ENCODE assay signal across 19 cellular contexts in genomic region chr1:184457500-184457899, GRCh38.
A peak's percentile ranks its signal among the peaks of the same experiment; 100 is the strongest.
DNase-seq lines count a peak whose midpoint lies in the region; ATAC-seq and TF ChIP-seq lines count a peak whose summit lies in the region.
"Had no signal": no experiment of that assay in that cellular context is flagged by ENCODE, and none has a peak within 500 bp of the region (broad histone marks: within the 10 kb centered on the region; RNA-seq: fewer than 3 reads in every experiment).

No MANE protein-coding gene starts in this region.

- in situ Hi-C loops in astrocyte of the spinal cord (cut with HindIII; ENCODE audit: low sequenced_read_pairs): no loop called here

- H3K27ac Mint-ChIP-seq in MCF 10A (ENCODE audit: low read depth, unreplicated experiment): no peak overlapping the region
- H3K27ac Mint-ChIP-seq in CD4-positive, alpha-beta T cell: no peak overlapping the region
- H3K27ac Mint-ChIP-seq: activated naive CD8-positive, alpha-beta T cell treated with anti-CD3 and anti-CD28 coated beads, Interleukin-2, amount 10 ng/mL, durations not matched to agents 7 days and 5 days; naive thymus-derived CD4-positive, alpha-beta T cell; T-helper 2 cell treated with Interferon-gamma antibody and Interleukin-4, amounts not matched to agents 5 μg/mL and 100 μg/mL, for 36 hours had no signal

- H3K36me3 Mint-ChIP-seq in MCF 10A (ENCODE audit: insufficient read depth, unreplicated experiment): no peaks in the 10 kb centered on the region
- no peaks in the 10 kb centered on the region for H3K36me3 Mint-ChIP-seq in CD4-positive, alpha-beta T cell (ENCODE audit: low read depth)
- H3K36me3 Mint-ChIP-seq: activated naive CD8-positive, alpha-beta T cell treated with anti-CD3 and anti-CD28 coated beads, Interleukin-2, amount 10 ng/mL, durations not matched to agents 7 days and 5 days; naive thymus-derived CD4-positive, alpha-beta T cell had no signal

- H3K9me3 ChIP-seq in breast epithelium: no peaks in the 10 kb centered on the region
- H3K9me3 ChIP-seq in left lung: no peaks in the 10 kb centered on the region
- H3K9me3 ChIP-seq in CD4-positive, alpha-beta T cell (ENCODE audit: control insufficient read depth, low read length): no peaks in the 10 kb centered on the region
- H3K9me3 ChIP-seq: heart right ventricle had no signal

- TF ChIP-seq CTCF in MCF 10A (IDR thresholded peaks at IDR 0.05; ENCODE audit: unreplicated experiment): no peak
- TF ChIP-seq CTCF in breast epithelium (IDR thresholded peaks at IDR 0.05): no peak
- no peak for TF ChIP-seq CTCF in astrocyte of the spinal cord (IDR thresholded peaks at IDR 0.05; ENCODE audit: low read depth, low read length)
- no peak for TF ChIP-seq CTCF in left lung (IDR thresholded peaks at IDR 0.05)
- TF ChIP-seq CTCF in CD4-positive, alpha-beta T cell (IDR thresholded peaks at IDR 0.05): no peak

- CTCF ChIA-PET in MCF 10A (lab: Yijun Ruan, JAX): interaction anchor here (0.6 kb wide), 1 partner anchor 105 kb away, joined by 3 read pairs; no protein-coding TSS in a partner anchor
- CTCF ChIA-PET in CD4-positive, alpha-beta T cell (lab: Charles Lee): no interaction called here

- H3K4me1 ChIP-seq in breast epithelium (no peaks in the 10 kb centered on the region), left lung (peaks cover 5 to 9% of the 10 kb centered on the region in 2 donors)

- no TSS peak for BruUV-seq in MCF 10A (replicated peaks; lab: Mats Ljungman, UMichigan)

- DNase-seq in MCF 10A (ENCODE audit: unreplicated experiment): peak; percentile 6
- no peak for DNase-seq in breast epithelium (ENCODE audit: low spot score in 2 of 2)
- DNase-seq in astrocyte of the spinal cord (ENCODE audit: low read depth, low spot score): peak; percentile 1
- DNase-seq in left lung: no peak
- no peak for DNase-seq in CD4-positive, alpha-beta T cell
- no peak for DNase-seq in NCI-H2227 (lab: John Stamatoyannopoulos, UW; ENCODE audit: unreplicated experiment)
- DNase-seq in UCSD-AML1 (lab: John Stamatoyannopoulos, UW; ENCODE audit: unreplicated experiment): no peak
- DNase-seq: activated CD4-positive, alpha-beta T cell treated with anti-CD3 and anti-CD28 coated beads, Interleukin-2, amount 50 U/mL, for 1 hour; activated naive CD8-positive, alpha-beta T cell treated with anti-CD3 and anti-CD28 coated beads, Interleukin-2, amount 10 ng/mL, durations not matched to agents 7 days and 5 days; activated T-cell treated with anti-CD3 and anti-CD28 coated beads, Interleukin-2, amount 50 U/mL, for 48 hours; central memory CD4-positive, alpha-beta T cell; heart right ventricle; left cardiac atrium; naive thymus-derived CD4-positive, alpha-beta T cell; NCI-H187; retina; stimulated activated CD4-positive, alpha-beta T cell treated with anti-CD3 and anti-CD28 coated beads, Interleukin-2, amount 100 ng/mL, for 24 hours had no signal

- no peak overlapping the region for H3K27ac ChIP-seq in breast epithelium
- no peak overlapping the region for H3K27ac ChIP-seq in left lung
- H3K27ac ChIP-seq in CD4-positive, alpha-beta T cell (ENCODE audit: low read depth, low read length): no peak overlapping the region
- H3K27ac ChIP-seq: heart right ventricle had no signal

- ATAC-seq in left lung (peak; percentile 55), GM19397 (IDR thresholded peaks at IDR 0.05; ENCODE audit: unreplicated experiment) (no peak)
- no peak for ATAC-seq in CD4-positive, alpha-beta T cell (ENCODE audit: poor library complexity)
- ATAC-seq: heart right ventricle; left cardiac atrium; naive thymus-derived CD4-positive, alpha-beta T cell had no signal

- H3K36me3 ChIP-seq in breast epithelium (no peaks in the 10 kb centered on the region), left lung (no peaks in the 10 kb centered on the region)
- H3K36me3 ChIP-seq: heart right ventricle had no signal

- H3K27me3 ChIP-seq in breast epithelium: no peaks in the 10 kb centered on the region
- no peaks in the 10 kb centered on the region for H3K27me3 ChIP-seq in left lung
- no peaks in the 10 kb centered on the region for H3K27me3 ChIP-seq in CD4-positive, alpha-beta T cell (ENCODE audit: control insufficient read depth, insufficient read depth, low read length)
- H3K27me3 ChIP-seq: heart right ventricle had no signal

- H3K4me3 ChIP-seq in breast epithelium: no peak overlapping the region
- no peak overlapping the region for H3K4me3 ChIP-seq in astrocyte of the spinal cord (ENCODE audit: low read depth, low read length)
- H3K4me3 ChIP-seq in left lung: no peak overlapping the region
- H3K4me3 ChIP-seq: heart right ventricle had no signal

- no peak overlapping the region for H3K4me3 Mint-ChIP-seq in MCF 10A (ENCODE audit: unreplicated experiment)
- no peak overlapping the region for H3K4me3 Mint-ChIP-seq in CD4-positive, alpha-beta T cell
- H3K4me3 Mint-ChIP-seq: activated naive CD8-positive, alpha-beta T cell treated with anti-CD3 and anti-CD28 coated beads, Interleukin-2, amount 10 ng/mL, durations not matched to agents 7 days and 5 days; naive thymus-derived CD4-positive, alpha-beta T cell; T-helper 2 cell treated with Interferon-gamma antibody and Interleukin-4, amounts not matched to agents 5 μg/mL and 100 μg/mL, for 36 hours had no signal

- TF ChIP-seq POLR2A in breast epithelium (IDR thresholded peaks at IDR 0.05): no peak

- H3K27me3 Mint-ChIP-seq in MCF 10A (ENCODE audit: insufficient read depth, unreplicated experiment): no peaks in the 10 kb centered on the region
- peaks cover 4% of the 10 kb centered on the region for H3K27me3 Mint-ChIP-seq in CD4-positive, alpha-beta T cell

- POLR2A ChIA-PET in MCF 10A (lab: Yijun Ruan, JAX): interaction anchor here (1.0 to 1.7 kb wide), 3 partner anchors 33 to 71 kb away, joined by 3 read pairs; partner anchors contain the start of gene C1orf21
- POLR2A ChIA-PET in CD4-positive, alpha-beta T cell (lab: Charles Lee): no interaction called here

- peaks cover 25% of the 10 kb centered on the region for H3K4me1 Mint-ChIP-seq in MCF 10A (ENCODE audit: insufficient read depth, unreplicated experiment)
- no peaks in the 10 kb centered on the region for H3K4me1 Mint-ChIP-seq in CD4-positive, alpha-beta T cell (ENCODE audit: low read depth)
- H3K4me1 Mint-ChIP-seq: activated naive CD8-positive, alpha-beta T cell treated with anti-CD3 and anti-CD28 coated beads, Interleukin-2, amount 10 ng/mL, durations not matched to agents 7 days and 5 days had no signal

- H3K9me3 Mint-ChIP-seq in MCF 10A (ENCODE audit: unreplicated experiment): no peaks in the 10 kb centered on the region
- no peaks in the 10 kb centered on the region for H3K9me3 Mint-ChIP-seq in CD4-positive, alpha-beta T cell
- H3K9me3 Mint-ChIP-seq: activated naive CD8-positive, alpha-beta T cell treated with anti-CD3 and anti-CD28 coated beads, Interleukin-2, amount 10 ng/mL, durations not matched to agents 7 days and 5 days; T-helper 2 cell treated with Interferon-gamma antibody and Interleukin-4, amounts not matched to agents 5 μg/mL and 100 μg/mL, for 36 hours had no signal

- intact Hi-C loops in MCF 10A (cut with micrococcal nuclease): no loop called here
- intact Hi-C loops in breast epithelium (cut with DNase I; ENCODE audit: low total_unique reads): no loop called here
- intact Hi-C loops in left lung (cut with DNase I): no loop called here
- intact Hi-C loops in CD4-positive, alpha-beta T cell (cut with DNase I, micrococcal nuclease): no loop called here

Comparison
In these comparisons a context has a peak if more than half of its experiments do, and no peak if none do; other contexts are left out.
1. DNase-seq: peak in MCF 10A (single experiment) and astrocyte of the spinal cord (single experiment); none in breast epithelium (0 of 2), left lung (0 of 2), CD4-positive, alpha-beta T cell (0 of 10), NCI-H2227 (single experiment) and UCSD-AML1 (single experiment).